Comparison of ENCODE assay signal across 9 cellular contexts in genomic region chr13:38763446-38764381, GRCh38.
A peak's percentile ranks its signal among the peaks of the same experiment; 100 is the strongest.
DNase-seq lines count a peak whose midpoint lies in the region; ATAC-seq, FAIRE-seq and TF ChIP-seq lines count a peak whose summit lies in the region.
"Had no signal": no experiment of that assay in that cellular context is flagged by ENCODE, and none has a peak within 500 bp of the region (broad histone marks: within the 10 kb centered on the region; RNA-seq: fewer than 3 reads in every experiment).

No MANE protein-coding gene starts in this region.

- H3K79me2 ChIP-seq in PC-9 (ENCODE audit: low read depth) = no peaks in the 10 kb centered on the region
- no peaks in the 10 kb centered on the region for H3K79me2 ChIP-seq in fibroblast of lung (ENCODE audit: control insufficient read depth, insufficient read depth, low read length)

- FAIRE-seq in pancreas (lab: Jason Lieb, UNC) = no peak

- intact Hi-C loops in PC-9 (cut with micrococcal nuclease; ENCODE audit: unreplicated experiment) = loop anchor here (5.0 to 10.0 kb wide), 2 partner anchors 151 to 891 kb away; no protein-coding TSS in a partner anchor
- intact Hi-C loops in pancreas (cut with DNase I) = no loop called here

- H3K4me1 ChIP-seq in PC-9 (replicated peaks; ENCODE audit: insufficient read depth) (0 out of 2 replicates have a peak, but pooled peaks cover 7% of the 10 kb centered on the region), fibroblast of lung (ENCODE audit: control insufficient read depth, extremely low read depth, insufficient read depth, low read length) (no peaks in the 10 kb centered on the region), pancreas (peaks cover 0 to 11% (median 8%) of the 10 kb centered on the region in 3 donors)

- H3K36me3 ChIP-seq in PC-9 (ENCODE audit: low read depth) = no peaks in the 10 kb centered on the region
- no peaks in the 10 kb centered on the region for H3K36me3 ChIP-seq in fibroblast of lung (ENCODE audit: control insufficient read depth, insufficient read depth, low read length)
- no peaks in the 10 kb centered on the region for H3K36me3 ChIP-seq in pancreas

- ATAC-seq in pancreas = peak; percentile 82 to 95 (median 92)
- no peak for ATAC-seq in HG03442 (IDR thresholded peaks at IDR 0.05; ENCODE audit: unreplicated experiment)

- H3K27me3 ChIP-seq in PC-9 (ENCODE audit: insufficient read depth, low read depth) (no peaks in the 10 kb centered on the region), fibroblast of lung (ENCODE audit: control insufficient read depth, insufficient read depth, low read length) (no peaks in the 10 kb centered on the region), pancreas (no peaks in the 10 kb centered on the region)

- no peaks in the 10 kb centered on the region for H3F3A ChIP-seq in PC-9 (ENCODE audit: insufficient read depth, low read depth)

- WGBS in pancreas, 2 donors = 10 to 14% methylated on average over 7 of the region's 7 CpGs

- H3K27ac ChIP-seq in PC-9 = no peak overlapping the region
- H3K27ac ChIP-seq in fibroblast of lung (ENCODE audit: insufficient read depth, low read length) = no peak overlapping the region
- H3K27ac ChIP-seq in pancreas = peak overlapping the region in 3 of 4 donors; percentile 32 to 67 (median 48)

- no peaks in the 10 kb centered on the region for H4K20me1 ChIP-seq in PC-9 (ENCODE audit: insufficient read depth)
- H4K20me1 ChIP-seq in fibroblast of lung (ENCODE audit: control insufficient read depth, extremely low read depth, insufficient read depth, low read length) = no peaks in the 10 kb centered on the region

- H3K9me3 ChIP-seq in PC-9 (ENCODE audit: insufficient read depth, low read depth) = no peaks in the 10 kb centered on the region
- H3K9me3 ChIP-seq in fibroblast of lung (ENCODE audit: control insufficient read depth, insufficient read depth, low read depth, low read length) = no peaks in the 10 kb centered on the region
- H3K9me3 ChIP-seq in pancreas = no peaks in the 10 kb centered on the region

- H3K4me2 ChIP-seq in PC-9 (no peak overlapping the region), fibroblast of lung (ENCODE audit: extremely low read depth, insufficient read depth, low read length) (no peak overlapping the region)

- no peaks in the 10 kb centered on the region for H3K9me2 ChIP-seq in PC-9 (ENCODE audit: insufficient read depth)

- CTCF ChIA-PET in HEK293T (lab: Yijun Ruan, JAX) (interaction anchor here (0.7 to 1.2 kb wide), 2 partner anchors 78 to 974 kb away, joined by 3 to 5 read pairs; partner anchors contain the start of gene FREM2), PC-9 (lab: Charles Lee) (interaction anchor here (0.6 to 1.0 kb wide), 3 partner anchors 32 to 78 kb away, joined by 3 to 4 read pairs (median 3); no protein-coding TSS in a partner anchor)

- peak; percentile 39 for DNase-seq in DMS153 (lab: John Stamatoyannopoulos, UW)
- DNase-seq in HEK293T (ENCODE audit: extremely low spot score) = peak; percentile 54
- peak in 1 of 2 experiments; percentile 38 for DNase-seq in PC-9
- DNase-seq in fibroblast of lung (ENCODE audit: low read depth in 2 of 2) = peak; percentile 38 to 52
- DNase-seq in pancreas = peak in 3 of 6 donors; percentile 22 to 40 (median 36)
- no peak for DNase-seq in activated T-cell treated with anti-CD3 and anti-CD28 coated beads for 4 hours
- no peak for DNase-seq in activated CD4-positive, alpha-beta T cell treated with anti-CD3 and anti-CD28 coated beads for 1 hour
- DNase-seq: naive B cell had no signal

- no peak overlapping the region for H3K9ac ChIP-seq in fibroblast of lung (ENCODE audit: insufficient read depth, low read length)

- H3K4me3 ChIP-seq in PC-9 (no peak overlapping the region), fibroblast of lung (replicated peaks in 1 of 4; ENCODE audit: control extremely low read depth in 1 of 4, insufficient read depth in 1 of 4, low read depth in 3 of 4, low read length in 4 of 4) (no peak overlapping the region), pancreas (no peak overlapping the region)

- H2AFZ ChIP-seq in PC-9 = 0 out of 2 replicates have a peak overlapping the region, but pooled peaks have one; percentile 52
- no peak overlapping the region for H2AFZ ChIP-seq in fibroblast of lung (ENCODE audit: low read length)

- POLR2A ChIA-PET in HEK293T (lab: Yijun Ruan, JAX) = interaction anchor here (1.3 kb wide), 1 partner anchor 77 kb away, joined by 5 read pairs; the partner anchor contains the start of gene FREM2
- POLR2A ChIA-PET in PC-9 (lab: Charles Lee; ENCODE audit: unreplicated experiment) = no interaction called here

- TF ChIP-seq CTCF in PC-9 (conservative IDR thresholded peaks at IDR 0.05) = peak; percentile 65
- peak; percentile 62 to 76 for TF ChIP-seq CTCF in fibroblast of lung (conservative IDR thresholded peaks at IDR 0.05 in 1 of 2, IDR thresholded peaks at IDR 0.05 in 1 of 2; ENCODE audit: low read depth in 1 of 2, low read length in 2 of 2)
- TF ChIP-seq CTCF in pancreas (IDR thresholded peaks at IDR 0.05) = peak in 2 of 4 donors; percentile 47 to 49

- BruUV-seq in PC-9 (replicated peaks; lab: Mats Ljungman, UMichigan) = no TSS peak

TF ChIP-seq in HEK293T, 16 proteins besides CTCF, POLR2A, EP300 and RAD21:
- TF ChIP-seq TARDBP (IDR thresholded peaks at IDR 0.05) (no peak), L3MBTL2 (conservative IDR thresholded peaks at IDR 0.05) (no peak), FOXA1 (IDR thresholded peaks at IDR 0.05) (no peak), CTBP1 (IDR thresholded peaks at IDR 0.05; ENCODE audit: borderline replicate concordance) (no peak)

Comparison
In these comparisons a context has a peak if more than half of its experiments do, and no peak if none do; other contexts are left out.
1. DNase-seq: peak in DMS153 (single experiment), HEK293T (single experiment) and fibroblast of lung (2 of 2); none in activated T-cell treated with anti-CD3 and anti-CD28 coated beads for 4 hours (single experiment) and activated CD4-positive, alpha-beta T cell treated with anti-CD3 and anti-CD28 coated beads for 1 hour (single experiment).
2. H3K27ac ChIP-seq: peak in pancreas (3 of 4); none in PC-9 (single experiment) and fibroblast of lung (single experiment).